1 cellular context compared by ENCODE assay signal in the genomic region with DNA sequence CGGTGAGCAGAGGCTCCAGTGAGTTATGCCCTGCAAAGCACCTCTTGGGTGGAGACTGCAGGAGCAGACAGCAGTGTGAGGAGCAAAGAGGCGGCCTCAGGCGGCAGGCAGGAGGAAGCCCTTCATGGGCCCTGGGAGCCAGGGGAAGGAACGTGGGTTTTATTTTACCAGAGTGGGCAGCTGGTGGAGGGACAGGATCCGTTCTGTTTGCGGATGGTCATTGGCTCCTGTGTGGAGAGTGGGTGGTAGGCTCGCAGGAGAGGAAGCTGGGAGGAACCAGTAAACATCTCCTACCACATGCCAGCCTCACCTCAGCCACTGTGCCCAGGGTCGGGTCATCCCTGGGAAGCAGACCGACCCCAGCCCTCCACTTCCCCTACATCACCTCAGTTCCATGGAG.
TF ChIP-seq lines count a peak whose summit lies in the region.

No MANE protein-coding gene starts in this region.

TF ChIP-seq in GM12878, 131 proteins besides CTCF, POLR2A, EP300 and RAD21:
- TF ChIP-seq BRCA1 (IDR thresholded peaks at IDR 0.05; ENCODE audit: low read depth, low read length), result no peak
- TF ChIP-seq ZNF217 (IDR thresholded peaks at IDR 0.05), result no peak
- no peak for TF ChIP-seq ZBTB40 (IDR thresholded peaks at IDR 0.05; ENCODE audit: borderline replicate concordance)
- no peak for TF ChIP-seq E2F4 (IDR thresholded peaks at IDR 0.05; ENCODE audit: low read depth, low read length)
- no peak for TF ChIP-seq RBBP5 (conservative IDR thresholded peaks at IDR 0.05)
- TF ChIP-seq NR2F1 (conservative IDR thresholded peaks at IDR 0.05), result no peak
- no peak for TF ChIP-seq E4F1 (IDR thresholded peaks at IDR 0.05; ENCODE audit: borderline replicate concordance, partially characterized antibody)
- TF ChIP-seq EZH2 (IDR thresholded peaks at IDR 0.05; ENCODE audit: borderline replicate concordance, control insufficient read depth, low read depth, low read length), result no peak
TF ChIP-seq in GM12878: peak in this region for 0.
